ENCODE assay signal across 19 cellular contexts in the genomic region with DNA sequence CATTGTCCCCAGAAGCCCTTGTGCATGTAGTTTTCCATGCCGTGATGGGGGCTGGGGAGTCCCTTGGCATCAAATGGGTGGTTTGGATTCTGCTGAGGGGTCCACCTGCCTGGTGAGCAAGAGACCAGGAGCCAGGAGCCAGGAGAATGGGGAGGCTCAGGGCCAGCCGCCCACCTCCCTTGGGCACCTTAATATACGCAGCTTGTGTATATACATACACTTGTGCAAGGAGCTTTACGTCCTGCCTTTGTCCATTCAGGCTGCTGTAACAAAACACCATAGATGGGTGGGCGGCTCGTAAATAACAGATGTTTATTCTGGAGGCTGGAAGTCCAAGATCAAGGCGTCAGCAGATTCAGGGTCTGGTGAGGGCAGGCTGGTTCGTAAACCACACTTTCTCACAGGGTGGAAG.
A peak's percentile ranks its signal among the peaks of the same experiment; 100 is the strongest.
DNase-seq lines count a peak whose midpoint lies in the region; ATAC-seq and TF ChIP-seq lines count a peak whose summit lies in the region.
"Had no signal": no experiment of that assay in that cellular context is flagged by ENCODE, and none has a peak within 500 bp of the region (broad histone marks: within the 10 kb centered on the region; RNA-seq: fewer than 3 reads in every experiment).

No MANE protein-coding gene starts in this region.

- H3K27me3 Mint-ChIP-seq in type B pancreatic cell: peaks cover 9% of the 10 kb centered on the region

- no peak overlapping the region for H3K4me3 Mint-ChIP-seq in type B pancreatic cell
- H3K4me3 Mint-ChIP-seq: activated naive CD8-positive, alpha-beta T cell treated with anti-CD3 and anti-CD28 coated beads, Interleukin-2, amount 50 U/mL, for 24 hours; activated T-helper 17 cell treated with anti-CD3 and anti-CD28 coated beads, Interleukin-2, amount 50 U/mL, for 72 hours; GM23338; IgD-negative memory B cell had no signal

- ATAC-seq in HG03565 (IDR thresholded peaks at IDR 0.05; ENCODE audit: unreplicated experiment): no peak
- ATAC-seq: activated naive CD8-positive, alpha-beta T cell treated with anti-CD3 and anti-CD28 coated beads, Interleukin-2, amount 50 U/mL, for 24 hours; activated T-helper 17 cell treated with anti-CD3 and anti-CD28 coated beads, Interleukin-2, amount 50 U/mL, for 72 hours; GM23338 had no signal

- H3K9me3 Mint-ChIP-seq in type B pancreatic cell: no peaks in the 10 kb centered on the region
- H3K9me3 Mint-ChIP-seq: activated naive CD8-positive, alpha-beta T cell treated with anti-CD3 and anti-CD28 coated beads, Interleukin-2, amount 50 U/mL, for 24 hours; activated T-helper 17 cell treated with anti-CD3 and anti-CD28 coated beads, Interleukin-2, amount 50 U/mL, for 72 hours; GM23338; IgD-negative memory B cell had no signal

- DNase-seq in activated T-cell treated with anti-CD3 and anti-CD28 coated beads, Interleukin-2, amount 50 U/mL, for 1 hour: peak; percentile 13
- DNase-seq in activated T-cell treated with anti-CD3 and anti-CD28 coated beads, Interleukin-2, amount 50 U/mL, for 48 hours: no peak
- DNase-seq in SK-MEL-5 (ENCODE audit: low read depth, low spot score): peak; percentile 60
- peak; percentile 56 for DNase-seq in islet precursor cell
- DNase-seq in type B pancreatic cell (ENCODE audit: extremely low spot score, unreplicated experiment): peak; percentile 55
- no peak for DNase-seq in NK-92 (lab: John Stamatoyannopoulos, UW; ENCODE audit: unreplicated experiment)
- DNase-seq in DMS53 treated with DMSO at 0.1 percent for 48 hours (lab: John Stamatoyannopoulos, UW; ENCODE audit: unreplicated experiment): no peak
- DNase-seq: activated naive CD8-positive, alpha-beta T cell treated with anti-CD3 and anti-CD28 coated beads, Interleukin-2, amount 50 U/mL, for 24 hours; COR-L47; effector CD4-positive, alpha-beta T cell; erythroblast; NCI-H2171; spleen; stimulated activated CD4-positive, alpha-beta T cell treated with anti-CD3 and anti-CD28 coated beads, Interleukin-4, amount 100 ng/mL, for 1 hour; stimulated activated naive CD4-positive, alpha-beta T cell treated with Interleukin-2 at 50 U/mL for 16 hours had no signal

- no peak overlapping the region for H3K27ac Mint-ChIP-seq in type B pancreatic cell
- H3K27ac Mint-ChIP-seq: activated naive CD8-positive, alpha-beta T cell treated with anti-CD3 and anti-CD28 coated beads, Interleukin-2, amount 50 U/mL, for 24 hours; activated T-helper 17 cell treated with anti-CD3 and anti-CD28 coated beads, Interleukin-2, amount 50 U/mL, for 72 hours; GM23338; IgD-negative memory B cell had no signal

- peaks cover 10% of the 10 kb centered on the region for H3K4me1 Mint-ChIP-seq in type B pancreatic cell (ENCODE audit: unreplicated experiment)
- H3K4me1 Mint-ChIP-seq: GM23338 had no signal

- no peaks in the 10 kb centered on the region for H3K36me3 Mint-ChIP-seq in type B pancreatic cell
- H3K36me3 Mint-ChIP-seq: IgD-negative memory B cell had no signal

- no peak for TF ChIP-seq CTCF in type B pancreatic cell (conservative IDR thresholded peaks at IDR 0.05)

- in situ Hi-C loops in SK-MEL-5 (cut with HindIII; ENCODE audit: low pct_unique_long_range_greater_than_20kb, low sequenced_read_pairs): no loop called here

Comparison
In these comparisons a context has a peak if more than half of its experiments do, and no peak if none do; other contexts are left out.
1. DNase-seq: peak in activated T-cell treated with anti-CD3 and anti-CD28 coated beads, Interleukin-2, amount 50 U/mL, for 1 hour (single experiment), SK-MEL-5 (single experiment), islet precursor cell (single experiment) and type B pancreatic cell (single experiment); none in activated T-cell treated with anti-CD3 and anti-CD28 coated beads, Interleukin-2, amount 50 U/mL, for 48 hours (0 of 2), NK-92 (single experiment) and DMS53 treated with DMSO at 0.1 percent for 48 hours (single experiment).